In genomic region chr2:5563411-5563810, GRCh38 we compare ENCODE assay signal across 28 cellular contexts.
"Had no signal": no experiment of that assay in that cellular context is flagged by ENCODE, and none has a peak within 500 bp of the region (broad histone marks: within the 10 kb centered on the region; RNA-seq: fewer than 3 reads in every experiment).

No MANE protein-coding gene starts in this region.

- H3K9me3 ChIP-seq: colonic mucosa, esophagus muscularis mucosa, gastrocnemius medialis, gastroesophageal sphincter, heart left ventricle, heart right ventricle had no signal

- DNase-seq: colonic mucosa; cortex of kidney; dermis blood vessel endothelial cell; dorsolateral prefrontal cortex; effector CD4-positive, alpha-beta T cell; effector CD8-positive, alpha-beta T cell; effector memory CD4-positive, alpha-beta T cell; effector memory CD8-positive, alpha-beta T cell; endodermal cell; erythroblast; esophagus squamous epithelium; foreskin fibroblast; foreskin keratinocyte; foreskin melanocyte; gastrocnemius medialis; glutamatergic neuron; head of caudate nucleus; heart left ventricle; heart right ventricle had no signal

- H3K4me1 Mint-ChIP-seq: endodermal cell had no signal

- H3K36me3 ChIP-seq: colonic mucosa, esophagus muscularis mucosa, esophagus squamous epithelium, gastrocnemius medialis, gastroesophageal sphincter, heart left ventricle, heart right ventricle had no signal

- H3K4me3 Mint-ChIP-seq: dendritic cell treated with granulocyte-macrophage colony-stimulating factor and Interleukin-4, amounts not matched to agents 40 ng/mL and 50 ng/mL, for 4 days; effector memory CD8-positive, alpha-beta T cell; endodermal cell had no signal

- H3K4me1 ChIP-seq: colonic mucosa, esophagus squamous epithelium, foreskin keratinocyte, gastrocnemius medialis, gastroesophageal sphincter, heart left ventricle had no signal

- H3K27ac ChIP-seq: colonic mucosa, coronary artery, dorsolateral prefrontal cortex, epithelial cell of prostate, esophagus muscularis mucosa, esophagus squamous epithelium, foreskin keratinocyte, gastrocnemius medialis, gastroesophageal sphincter, heart left ventricle, heart right ventricle had no signal

- H3K27me3 ChIP-seq: colonic mucosa, esophagus muscularis mucosa, esophagus squamous epithelium, foreskin keratinocyte, heart left ventricle, heart right ventricle had no signal

- H3K4me3 ChIP-seq: colonic mucosa, coronary artery, dorsolateral prefrontal cortex, esophagus muscularis mucosa, esophagus squamous epithelium, gastrocnemius medialis, gastroesophageal sphincter, heart left ventricle, heart right ventricle had no signal

- H3K27ac Mint-ChIP-seq: dendritic cell treated with granulocyte-macrophage colony-stimulating factor and Interleukin-4, amounts not matched to agents 40 ng/mL and 50 ng/mL, for 4 days; effector memory CD8-positive, alpha-beta T cell; endodermal cell had no signal

- FAIRE-seq: colon, endometrium, endothelial cell of umbilical vein, frontal cortex had no signal

- H3K27me3 Mint-ChIP-seq: dendritic cell treated with granulocyte-macrophage colony-stimulating factor and Interleukin-4, amounts not matched to agents 40 ng/mL and 50 ng/mL, for 4 days; effector memory CD8-positive, alpha-beta T cell had no signal
